Comparison of ENCODE assay signal across 13 cellular contexts in genomic region chr17:42251115-42251514, GRCh38. TPM values are rescaled to one million over a fixed set of nuclear protein-coding genes. Genes with fewer than 3 reads are reported as not detected.
A peak's percentile ranks its signal among the peaks of the same experiment; 100 is the strongest.
DNase-seq lines count a peak whose midpoint lies in the region; ATAC-seq and TF ChIP-seq lines count a peak whose summit lies in the region.
"Had no signal": no experiment of that assay in that cellular context is flagged by ENCODE, and none has a peak within 500 bp of the region (broad histone marks: within the 10 kb centered on the region; RNA-seq: fewer than 3 reads in every experiment).

No MANE protein-coding gene starts in this region.

- peaks cover 95% of the 10 kb centered on the region for H3K4me1 Mint-ChIP-seq in activated T-cell treated with anti-CD3 and anti-CD28 coated beads, Interleukin-2, amount 50 U/mL, for 72 hours (ENCODE audit: low read depth)
- H3K4me1 Mint-ChIP-seq in stimulated activated naive CD8-positive, alpha-beta T cell treated with anti-CD3 and anti-CD28 coated beads, Interleukin-15, amount 100 ng/mL, for 72 hours, result peaks cover 83% of the 10 kb centered on the region

- no peaks in the 10 kb centered on the region for H3K27me3 Mint-ChIP-seq in activated T-cell treated with anti-CD3 and anti-CD28 coated beads, Interleukin-2, amount 50 U/mL, for 72 hours (ENCODE audit: low read depth)
- no peaks in the 10 kb centered on the region for H3K27me3 Mint-ChIP-seq in stimulated activated naive CD8-positive, alpha-beta T cell treated with anti-CD3 and anti-CD28 coated beads, Interleukin-15, amount 100 ng/mL, for 72 hours

- WGBS in tibial nerve, 2 donors, result 54 to 56% methylated on average over 2 of the region's 2 CpGs

- H3K36me3 Mint-ChIP-seq in activated T-cell treated with anti-CD3 and anti-CD28 coated beads, Interleukin-2, amount 50 U/mL, for 72 hours (ENCODE audit: insufficient read depth in 2 of 2), result peaks cover 3 to 12% of the 10 kb centered on the region in 2 donors

- TF ChIP-seq POLR2A in tibial nerve (IDR thresholded peaks at IDR 0.05), result no peak

- peaks cover 0 to 68% (median 17%) of the 10 kb centered on the region in 4 donors for H3K4me1 ChIP-seq in tibial nerve
- H3K4me1 ChIP-seq: uterus had no signal

- TF ChIP-seq EP300 in tibial nerve (IDR thresholded peaks at IDR 0.05), result no peak

- H3K36me3 ChIP-seq in tibial nerve, result no peaks in the 10 kb centered on the region
- H3K36me3 ChIP-seq: uterus had no signal

- no peak overlapping the region for H3K27ac ChIP-seq in tibial nerve

- H3K4me3 ChIP-seq in tibial nerve, result no peak overlapping the region
- H3K4me3 ChIP-seq: skin epidermis, uterus had no signal

- H3K9me3 Mint-ChIP-seq in activated T-cell treated with anti-CD3 and anti-CD28 coated beads, Interleukin-2, amount 50 U/mL, for 72 hours, result no peaks in the 10 kb centered on the region
- H3K9me3 Mint-ChIP-seq in stimulated activated naive CD8-positive, alpha-beta T cell treated with anti-CD3 and anti-CD28 coated beads, Interleukin-15, amount 100 ng/mL, for 72 hours, result no peaks in the 10 kb centered on the region

- no peaks in the 10 kb centered on the region for H3K9me3 ChIP-seq in tibial nerve
- H3K9me3 ChIP-seq: uterus had no signal

- ATAC-seq in activated T-cell treated with anti-CD3 and anti-CD28 coated beads, Interleukin-2, amount 50 U/mL, for 72 hours (replicated peaks in 1 of 2), result no peak
- ATAC-seq in stimulated activated naive CD8-positive, alpha-beta T cell treated with anti-CD3 and anti-CD28 coated beads, Interleukin-15, amount 100 ng/mL, for 72 hours, result no peak
- ATAC-seq in GM18502 (IDR thresholded peaks at IDR 0.05; ENCODE audit: poor library complexity, unreplicated experiment), result no peak

- peak overlapping the region; percentile 99 for H3K27ac Mint-ChIP-seq in activated T-cell treated with anti-CD3 and anti-CD28 coated beads, Interleukin-2, amount 50 U/mL, for 72 hours
- peak overlapping the region in 1 of 2 donors; percentile 87 for H3K27ac Mint-ChIP-seq in stimulated activated naive CD8-positive, alpha-beta T cell treated with anti-CD3 and anti-CD28 coated beads, Interleukin-15, amount 100 ng/mL, for 72 hours

- peak overlapping the region; percentile 92 to 96 for H3K4me3 Mint-ChIP-seq in activated T-cell treated with anti-CD3 and anti-CD28 coated beads, Interleukin-2, amount 50 U/mL, for 72 hours
- peak overlapping the region; percentile 29 to 37 for H3K4me3 Mint-ChIP-seq in stimulated activated naive CD8-positive, alpha-beta T cell treated with anti-CD3 and anti-CD28 coated beads, Interleukin-15, amount 100 ng/mL, for 72 hours

- H3K27me3 ChIP-seq in tibial nerve, result no peaks in the 10 kb centered on the region
- H3K27me3 ChIP-seq: uterus had no signal

- in situ Hi-C loops in SK-MEL-5 (cut with HindIII; ENCODE audit: low pct_unique_long_range_greater_than_20kb, low sequenced_read_pairs), result no loop called here

- TF ChIP-seq CTCF in tibial nerve (IDR thresholded peaks at IDR 0.05), result peak in 1 of 5 experiments; percentile 12

- DNase-seq in activated T-cell treated with anti-CD3 and anti-CD28 coated beads, Interleukin-2, amount 50 U/mL, for 72 hours, result no peak
- no peak for DNase-seq in activated T-cell treated with anti-CD3 and anti-CD28 coated beads, Interleukin-2, amount 50 U/mL, for 1 hour
- DNase-seq in SK-MEL-5 (ENCODE audit: low read depth, low spot score), result peak; percentile 53
- peak; percentile 28 for DNase-seq in fibroblast of gingiva (ENCODE audit: low read depth)
- DNase-seq in stimulated activated naive CD8-positive, alpha-beta T cell treated with anti-CD3 and anti-CD28 coated beads, Interleukin-15, amount 100 ng/mL, for 72 hours, result no peak
- DNase-seq in tibial nerve (ENCODE audit: low spot score in 2 of 2), result no peak
- DNase-seq in NCI-H1105 (lab: John Stamatoyannopoulos, UW), result no peak
- DNase-seq: Calu3, head of caudate nucleus, NCI-H1048, uterus had no signal

RNA-seq across cellular contexts. Expression of gene STAT5B, which starts 25.1 kb away (rescaled TPM):
- total RNA-seq in activated T-cell treated with anti-CD3 and anti-CD28 coated beads, Interleukin-2, amount 50 U/mL, for 72 hours, result 100 to 1,000 TPM; 252 to 269 TPM
- 33.4 and 37.2 TPM in 2 replicates for total RNA-seq in SK-MEL-5 (2014; rRNA removed; shearing (Covaris generic))
- polyA plus RNA-seq in SK-MEL-5 (2015; cell fraction: cytosol; rRNA removed), result 42.9 and 48.2 TPM in 2 replicates
- 87.6 and 95.2 TPM in 2 replicates for polyA plus RNA-seq in SK-MEL-5 (2015; cell fraction: nucleus; rRNA removed)
- total RNA-seq in tibial nerve, result 100 to 1,000 TPM in 3 of 4 donors, 10 to 100 TPM in 1; 96.8 to 117 (median 104) TPM

RNA-seq across cellular contexts. Expression of gene STAT5A, which starts 37.2 kb away (rescaled TPM):
- 100 to 1,000 TPM; 243 to 264 TPM for total RNA-seq in activated T-cell treated with anti-CD3 and anti-CD28 coated beads, Interleukin-2, amount 50 U/mL, for 72 hours
- total RNA-seq in SK-MEL-5 (2014; rRNA removed; shearing (Covaris generic)), result 2.9 and 3.5 TPM in 2 replicates
- 1.7 and 2.5 TPM in 2 replicates for polyA plus RNA-seq in SK-MEL-5 (2015; cell fraction: cytosol; rRNA removed)
- polyA plus RNA-seq in SK-MEL-5 (2015; cell fraction: nucleus; rRNA removed), result 3.1 and 4.1 TPM in 2 replicates
- 100 to 1,000 TPM in 3 of 4 donors, 10 to 100 TPM in 1; 95.2 to 150 (median 127) TPM for total RNA-seq in tibial nerve

RNA-seq across cellular contexts. Expression of gene GHDC, which starts 56.8 kb away (rescaled TPM):
- 10 to 100 TPM; 17.3 to 18.8 TPM for total RNA-seq in activated T-cell treated with anti-CD3 and anti-CD28 coated beads, Interleukin-2, amount 50 U/mL, for 72 hours
- total RNA-seq in SK-MEL-5 (2014; rRNA removed; shearing (Covaris generic)), result 24.7 and 28.4 TPM in 2 replicates
- polyA plus RNA-seq in SK-MEL-5 (2015; cell fraction: cytosol; rRNA removed), result 34.4 and 49.2 TPM in 2 replicates
- polyA plus RNA-seq in SK-MEL-5 (2015; cell fraction: nucleus; rRNA removed), result 54.6 and 90.5 TPM in 2 replicates
- total RNA-seq in tibial nerve, result 10 to 100 TPM; 36.4 to 77.9 (median 40.7) TPM

Comparison
In these comparisons a context has a peak if more than half of its experiments do, and no peak if none do; other contexts are left out.
1. DNase-seq: peak in SK-MEL-5 (single experiment) and fibroblast of gingiva (single experiment); none in activated T-cell treated with anti-CD3 and anti-CD28 coated beads, Interleukin-2, amount 50 U/mL, for 72 hours (0 of 2), activated T-cell treated with anti-CD3 and anti-CD28 coated beads, Interleukin-2, amount 50 U/mL, for 1 hour (single experiment), stimulated activated naive CD8-positive, alpha-beta T cell treated with anti-CD3 and anti-CD28 coated beads, Interleukin-15, amount 100 ng/mL, for 72 hours (0 of 2), tibial nerve (0 of 2) and NCI-H1105 (single experiment).
2. RNA of gene STAT5A, which starts 37.2 kb away (total RNA-seq): 243 to 264 TPM in activated T-cell treated with anti-CD3 and anti-CD28 coated beads, Interleukin-2, amount 50 U/mL, for 72 hours and 95.2 to 150 TPM in tibial nerve; 2.9 to 3.5 TPM in SK-MEL-5; every median in the first group is over 10 times any median in the second.